ENCODE assay signal across 3 cellular contexts in genomic region chr13:80928241-80928640, GRCh38.
TF ChIP-seq lines count a peak whose summit lies in the region.

No MANE protein-coding gene starts in this region.

TF ChIP-seq in GM23338, 12 proteins besides CTCF, POLR2A, EP300 and RAD21:
- TF ChIP-seq JUNB (IDR thresholded peaks at IDR 0.05; ENCODE audit: unreplicated experiment) (no peak), EZH2phosphoT487 (IDR thresholded peaks at IDR 0.05; ENCODE audit: unreplicated experiment) (no peak), CREB1 (CRISPR knock-in tag; IDR thresholded peaks at IDR 0.05; ENCODE audit: low read depth) (no peak), EZH2 (IDR thresholded peaks at IDR 0.05; ENCODE audit: low read depth, unreplicated experiment) (no peak), ZNF331 (CRISPR knock-in tag; IDR thresholded peaks at IDR 0.05; ENCODE audit: low read depth) (no peak)
- TF ChIP-seq, protein P1, sequence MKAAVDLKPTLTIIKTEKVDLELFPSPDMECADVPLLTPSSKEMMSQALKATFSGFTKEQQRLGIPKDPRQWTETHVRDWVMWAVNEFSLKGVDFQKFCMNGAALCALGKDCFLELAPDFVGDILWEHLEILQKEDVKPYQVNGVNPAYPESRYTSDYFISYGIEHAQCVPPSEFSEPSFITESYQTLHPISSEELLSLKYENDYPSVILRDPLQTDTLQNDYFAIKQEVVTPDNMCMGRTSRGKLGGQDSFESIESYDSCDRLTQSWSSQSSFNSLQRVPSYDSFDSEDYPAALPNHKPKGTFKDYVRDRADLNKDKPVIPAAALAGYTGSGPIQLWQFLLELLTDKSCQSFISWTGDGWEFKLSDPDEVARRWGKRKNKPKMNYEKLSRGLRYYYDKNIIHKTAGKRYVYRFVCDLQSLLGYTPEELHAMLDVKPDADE (IDR thresholded peaks at IDR 0.05) = no peak

TF ChIP-seq in HEK293, 187 proteins besides CTCF, POLR2A, EP300 and RAD21:
- no peak for TF ChIP-seq ZNF571 (tag by site-specific recombination; IDR thresholded peaks at IDR 0.05)
- TF ChIP-seq ZNF510 (tag by site-specific recombination; IDR thresholded peaks at IDR 0.05; ENCODE audit: insufficient replicate concordance) = no peak
- no peak for TF ChIP-seq ZNF624 (tag by site-specific recombination; IDR thresholded peaks at IDR 0.05)
- TF ChIP-seq ATF2 (tag by site-specific recombination; IDR thresholded peaks at IDR 0.05; ENCODE audit: low read depth) = peak; percentile 65

TF ChIP-seq in GM12878, 131 proteins besides CTCF, POLR2A, EP300 and RAD21:
- TF ChIP-seq, protein P2, sequence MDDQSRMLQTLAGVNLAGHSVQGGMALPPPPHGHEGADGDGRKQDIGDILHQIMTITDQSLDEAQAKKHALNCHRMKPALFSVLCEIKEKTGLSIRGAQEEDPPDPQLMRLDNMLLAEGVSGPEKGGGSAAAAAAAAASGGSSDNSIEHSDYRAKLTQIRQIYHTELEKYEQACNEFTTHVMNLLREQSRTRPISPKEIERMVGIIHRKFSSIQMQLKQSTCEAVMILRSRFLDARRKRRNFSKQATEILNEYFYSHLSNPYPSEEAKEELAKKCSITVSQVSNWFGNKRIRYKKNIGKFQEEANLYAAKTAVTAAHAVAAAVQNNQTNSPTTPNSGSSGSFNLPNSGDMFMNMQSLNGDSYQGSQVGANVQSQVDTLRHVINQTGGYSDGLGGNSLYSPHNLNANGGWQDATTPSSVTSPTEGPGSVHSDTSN (IDR thresholded peaks at IDR 0.05; ENCODE audit: insufficient replicate concordance, low read depth, low read length) = no peak
- TF ChIP-seq ATF7 (IDR thresholded peaks at IDR 0.05; ENCODE audit: low read depth) = peak; percentile 27; the same call in 1 of the 2 replicates
